ENCODE assay signal across 15 cellular contexts in genomic region chr3:186945255-186945823, GRCh38.
"Had no signal": no experiment of that assay in that cellular context is flagged by ENCODE, and none has a peak within 500 bp of the region (broad histone marks: within the 10 kb centered on the region; RNA-seq: fewer than 3 reads in every experiment).

No MANE protein-coding gene starts in this region.

- H3K27me3 ChIP-seq: testis, vagina had no signal

- H3K9me3 Mint-ChIP-seq: activated CD4-positive, alpha-beta memory T cell treated with anti-CD3 and anti-CD28 coated beads, Interleukin-2, amount 10 ng/mL, durations not matched to agents 7 days and 5 days; natural killer cell had no signal

- H3K27ac ChIP-seq: coronary artery, testis, vagina had no signal

- ATAC-seq: activated CD4-positive, alpha-beta T cell treated with anti-CD3 and anti-CD28 coated beads for 36 hours; natural killer cell; sciatic nerve had no signal

- H3K27ac Mint-ChIP-seq: activated CD4-positive, alpha-beta memory T cell treated with anti-CD3 and anti-CD28 coated beads, Interleukin-2, amount 10 ng/mL, durations not matched to agents 7 days and 5 days; activated CD4-positive, alpha-beta T cell treated with anti-CD3 and anti-CD28 coated beads for 36 hours had no signal

- H3K4me3 Mint-ChIP-seq: activated CD4-positive, alpha-beta memory T cell treated with anti-CD3 and anti-CD28 coated beads, Interleukin-2, amount 10 ng/mL, durations not matched to agents 7 days and 5 days; activated CD4-positive, alpha-beta T cell treated with anti-CD3 and anti-CD28 coated beads for 36 hours; natural killer cell had no signal

- H3K36me3 ChIP-seq: prostate gland, vagina had no signal

- H3K4me1 ChIP-seq: testis had no signal

- H3K4me3 ChIP-seq: coronary artery, prostate gland, testis, vagina had no signal

- H3K27me3 Mint-ChIP-seq: activated CD4-positive, alpha-beta memory T cell treated with anti-CD3 and anti-CD28 coated beads, Interleukin-2, amount 10 ng/mL, durations not matched to agents 7 days and 5 days; activated CD4-positive, alpha-beta T cell treated with anti-CD3 and anti-CD28 coated beads for 36 hours had no signal

- H3K9me3 ChIP-seq: prostate gland, testis, vagina had no signal

- DNase-seq: activated CD4-positive, alpha-beta memory T cell treated with anti-CD3 and anti-CD28 coated beads, Interleukin-2, amount 10 ng/mL, durations not matched to agents 7 days and 5 days; activated CD4-positive, alpha-beta T cell treated with anti-CD3 and anti-CD28 coated beads for 36 hours; activated naive CD4-positive, alpha-beta T cell; effector CD4-positive, alpha-beta T cell; foreskin melanocyte; kidney; natural killer cell; occipital lobe; stimulated activated naive CD4-positive, alpha-beta T cell treated with Interleukin-2 at 50 U/mL for 16 hours; T-helper 9 cell; testis had no signal
